7 cellular contexts compared by ENCODE assay signal in the genomic region with DNA sequence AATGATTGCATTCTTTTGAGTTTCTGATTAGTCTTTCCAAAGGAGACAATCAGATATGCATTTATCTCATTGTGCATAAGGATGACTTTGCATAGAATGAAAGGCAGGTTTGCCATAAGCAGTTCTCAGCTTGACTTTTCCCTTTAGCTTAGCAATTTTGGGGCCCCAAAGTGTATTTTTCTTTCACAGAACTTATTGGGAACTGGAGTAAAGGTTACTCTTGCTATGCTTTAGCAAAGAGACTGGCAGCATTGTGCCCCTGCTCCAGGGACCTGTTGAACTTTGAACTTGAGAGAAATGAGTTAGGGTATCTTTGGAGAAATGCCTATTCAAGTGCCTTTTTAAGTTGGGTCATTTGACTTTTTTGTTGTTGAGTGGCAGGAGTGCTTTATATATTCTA. TPM values are rescaled to one million over a fixed set of nuclear protein-coding genes. Genes with fewer than 3 reads are reported as not detected.
"Had no signal": no experiment of that assay in that cellular context is flagged by ENCODE, and none has a peak within 500 bp of the region (broad histone marks: within the 10 kb centered on the region; RNA-seq: fewer than 3 reads in every experiment).

No MANE protein-coding gene starts in this region.

- H3K27ac ChIP-seq: HL-60 had no signal

- H3K4me3 ChIP-seq: K562 had no signal

- DNase-seq: IMR-90, KBM-7, KG1 had no signal

- FAIRE-seq: K562 had no signal

- ATAC-seq: K562 had no signal

RNA-seq across cellular contexts. Expression of a gene that starts 17.0 kb away (rescaled TPM):
- total RNA-seq: HT1080, IMR-90 had no signal
- polyA plus RNA-seq: IgD-negative memory B cell, IMR-90 had no signal

RNA-seq across cellular contexts. Expression of a gene that starts 33.6 kb away (rescaled TPM):
- total RNA-seq: HT1080, IMR-90 had no signal
- polyA plus RNA-seq: IgD-negative memory B cell, IMR-90, K562 had no signal
